1 cellular context compared by ENCODE assay signal in the genomic region with DNA sequence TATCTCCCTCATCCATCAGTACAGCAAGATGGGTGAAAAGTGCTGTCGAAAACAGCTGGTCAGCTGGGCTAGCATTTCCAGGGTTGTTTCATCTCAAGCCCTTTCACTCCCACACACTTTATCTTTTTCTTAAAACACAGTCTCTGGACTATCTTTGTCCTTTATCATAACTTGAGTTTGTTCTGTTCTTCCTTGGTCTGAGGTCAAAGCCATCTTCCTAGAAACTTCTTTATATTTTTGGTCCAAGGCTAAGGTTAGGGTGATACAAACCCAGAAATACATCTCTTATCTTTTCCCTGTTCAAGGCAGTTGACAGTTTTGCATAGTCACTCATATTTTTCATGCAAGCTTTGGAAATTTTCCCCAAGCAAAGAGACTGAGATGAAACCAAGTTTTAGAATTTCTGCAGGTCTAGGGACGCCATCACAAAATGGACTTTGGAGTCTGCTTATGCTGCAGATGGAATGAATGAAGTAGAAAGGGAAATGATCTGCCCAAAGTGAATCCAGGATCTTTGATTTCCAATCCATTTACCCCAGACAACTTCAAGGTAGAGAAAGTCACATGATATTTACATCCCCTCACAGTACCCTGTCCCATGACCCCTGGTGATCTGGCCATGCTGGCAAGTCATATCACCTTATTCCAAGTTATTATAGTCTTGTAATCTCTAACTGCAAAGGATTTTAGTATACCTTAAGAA.
TF ChIP-seq lines count a peak whose summit lies in the region.

No MANE protein-coding gene starts in this region.

TF ChIP-seq in K562, 482 proteins besides CTCF, POLR2A, EP300 and RAD21 (continued from another document and continues in another):
- TF ChIP-seq, protein P1, sequence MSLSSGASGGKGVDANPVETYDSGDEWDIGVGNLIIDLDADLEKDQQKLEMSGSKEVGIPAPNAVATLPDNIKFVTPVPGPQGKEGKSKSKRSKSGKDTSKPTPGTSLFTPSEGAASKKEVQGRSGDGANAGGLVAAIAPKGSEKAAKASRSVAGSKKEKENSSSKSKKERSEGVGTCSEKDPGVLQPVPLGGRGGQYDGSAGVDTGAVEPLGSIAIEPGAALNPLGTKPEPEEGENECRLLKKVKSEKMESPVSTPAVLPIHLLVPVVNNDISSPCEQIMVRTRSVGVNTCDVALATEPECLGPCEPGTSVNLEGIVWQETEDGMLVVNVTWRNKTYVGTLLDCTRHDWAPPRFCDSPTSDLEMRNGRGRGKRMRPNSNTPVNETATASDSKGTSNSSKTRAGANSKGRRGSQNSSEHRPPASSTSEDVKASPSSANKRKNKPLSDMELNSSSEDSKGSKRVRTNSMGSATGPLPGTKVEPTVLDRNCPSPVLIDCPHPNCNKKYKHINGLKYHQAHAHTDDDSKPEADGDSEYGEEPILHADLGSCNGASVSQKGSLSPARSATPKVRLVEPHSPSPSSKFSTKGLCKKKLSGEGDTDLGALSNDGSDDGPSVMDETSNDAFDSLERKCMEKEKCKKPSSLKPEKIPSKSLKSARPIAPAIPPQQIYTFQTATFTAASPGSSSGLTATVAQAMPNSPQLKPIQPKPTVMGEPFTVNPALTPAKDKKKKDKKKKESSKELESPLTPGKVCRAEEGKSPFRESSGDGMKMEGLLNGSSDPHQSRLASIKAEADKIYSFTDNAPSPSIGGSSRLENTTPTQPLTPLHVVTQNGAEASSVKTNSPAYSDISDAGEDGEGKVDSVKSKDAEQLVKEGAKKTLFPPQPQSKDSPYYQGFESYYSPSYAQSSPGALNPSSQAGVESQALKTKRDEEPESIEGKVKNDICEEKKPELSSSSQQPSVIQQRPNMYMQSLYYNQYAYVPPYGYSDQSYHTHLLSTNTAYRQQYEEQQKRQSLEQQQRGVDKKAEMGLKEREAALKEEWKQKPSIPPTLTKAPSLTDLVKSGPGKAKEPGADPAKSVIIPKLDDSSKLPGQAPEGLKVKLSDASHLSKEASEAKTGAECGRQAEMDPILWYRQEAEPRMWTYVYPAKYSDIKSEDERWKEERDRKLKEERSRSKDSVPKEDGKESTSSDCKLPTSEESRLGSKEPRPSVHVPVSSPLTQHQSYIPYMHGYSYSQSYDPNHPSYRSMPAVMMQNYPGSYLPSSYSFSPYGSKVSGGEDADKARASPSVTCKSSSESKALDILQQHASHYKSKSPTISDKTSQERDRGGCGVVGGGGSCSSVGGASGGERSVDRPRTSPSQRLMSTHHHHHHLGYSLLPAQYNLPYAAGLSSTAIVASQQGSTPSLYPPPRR (CRISPR knock-in tag; IDR thresholded peaks at IDR 0.05; ENCODE audit: borderline replicate concordance), result no peak
- TF ChIP-seq RBM15 (IDR thresholded peaks at IDR 0.05; ENCODE audit: insufficient read depth, low read length) (no peak), TAF1 (IDR thresholded peaks at IDR 0.05; ENCODE audit: control insufficient read depth, extremely low read depth, insufficient read depth, low read length, severe bottlenecking) (no peak), SREBF2 (CRISPR knock-in tag; IDR thresholded peaks at IDR 0.05) (no peak), MEF2D (tag; conservative IDR thresholded peaks at IDR 0.05; ENCODE audit: low read depth) (peak; percentile 97), ZNF766 (CRISPR knock-in tag; conservative IDR thresholded peaks at IDR 0.05) (peak; percentile 90), POLR2H (tag; IDR thresholded peaks at IDR 0.05; ENCODE audit: low read depth) (0 out of 2 replicates have a peak, but pooled peaks have one; percentile 13), ZC3H4 (CRISPR knock-in tag; IDR thresholded peaks at IDR 0.05; ENCODE audit: borderline replicate concordance) (no peak), KDM1A (IDR thresholded peaks at IDR 0.05) (peak; percentile 52 to 73; a peak in 3 of 4 replicates), CBX1 (IDR thresholded peaks at IDR 0.05; ENCODE audit: low read depth) (no peak), NCOA6 (IDR thresholded peaks at IDR 0.05) (no peak), MECOM (CRISPR knock-in tag; IDR thresholded peaks at IDR 0.05) (peak; percentile 96), SIRT6 (IDR thresholded peaks at IDR 0.05; ENCODE audit: low read depth, low read length) (no peak), ZNF740 (CRISPR knock-in tag; IDR thresholded peaks at IDR 0.05) (no peak), ZNF740 (tag; IDR thresholded peaks at IDR 0.05) (no peak), PHB (CRISPR knock-in tag; IDR thresholded peaks at IDR 0.05) (no peak), RUNX1 (IDR thresholded peaks at IDR 0.05; ENCODE audit: low read depth) (no peak), ZNF512 (tag; IDR thresholded peaks at IDR 0.05) (no peak), KAT7 (CRISPR knock-in tag; IDR thresholded peaks at IDR 0.05; ENCODE audit: borderline replicate concordance) (no peak), ARNT (IDR thresholded peaks at IDR 0.05) (no peak), XRCC3 (IDR thresholded peaks at IDR 0.05) (no peak), DACH1 (IDR thresholded peaks at IDR 0.05; ENCODE audit: partially characterized antibody) (peak; percentile 89), BRD9 (IDR thresholded peaks at IDR 0.05; ENCODE audit: low read depth, partially characterized antibody) (peak; percentile 9), CEBPG (CRISPR knock-in tag; IDR thresholded peaks at IDR 0.05) (peak; percentile 67), CEBPG (tag; conservative IDR thresholded peaks at IDR 0.05 in 1 of 2, IDR thresholded peaks at IDR 0.05 in 1 of 2) (no peak), FOS (IDR thresholded peaks at IDR 0.05; ENCODE audit: extremely low read depth, insufficient read length) (no peak), ZSCAN29 (IDR thresholded peaks at IDR 0.05) (no peak), ZNF583 (CRISPR knock-in tag; IDR thresholded peaks at IDR 0.05) (no peak), SMARCC2 (IDR thresholded peaks at IDR 0.05; ENCODE audit: low read depth) (0 out of 2 replicates have a peak, but pooled peaks have one; percentile 38), ZNF280B (CRISPR knock-in tag; IDR thresholded peaks at IDR 0.05) (no peak), ZFPM2 (CRISPR knock-in tag; IDR thresholded peaks at IDR 0.05) (no peak), MTA1 (IDR thresholded peaks at IDR 0.05; ENCODE audit: borderline replicate concordance) (peak; percentile 78; the same call in 1 of the 2 replicates), ZNF318 (IDR thresholded peaks at IDR 0.05; ENCODE audit: borderline replicate concordance in 1 of 2, low read depth in 1 of 2) (peak in 1 of 2 experiments; percentile 81; a peak in 2 of 4 replicates), SMARCA5 (IDR thresholded peaks at IDR 0.05) (no peak), ZNF224 (CRISPR knock-in tag; IDR thresholded peaks at IDR 0.05) (no peak), RNF2 (IDR thresholded peaks at IDR 0.05) (no peak), HCFC1 (IDR thresholded peaks at IDR 0.05; ENCODE audit: low read depth, low read length) (no peak), BCOR (IDR thresholded peaks at IDR 0.05) (no peak), CBX5 (IDR thresholded peaks at IDR 0.05; ENCODE audit: borderline replicate concordance, low read depth) (no peak), ARHGAP35 (IDR thresholded peaks at IDR 0.05; ENCODE audit: partially characterized antibody) (no peak), MEIS2 (IDR thresholded peaks at IDR 0.05; ENCODE audit: partially characterized antibody) (peak; percentile 78)
- TF ChIP-seq, protein P2, sequence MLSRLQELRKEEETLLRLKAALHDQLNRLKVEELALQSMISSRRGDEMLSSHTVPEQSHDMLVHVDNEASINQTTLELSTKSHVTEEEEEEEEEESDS (CRISPR knock-in tag; IDR thresholded peaks at IDR 0.05), result no peak
- TF ChIP-seq, protein P3, sequence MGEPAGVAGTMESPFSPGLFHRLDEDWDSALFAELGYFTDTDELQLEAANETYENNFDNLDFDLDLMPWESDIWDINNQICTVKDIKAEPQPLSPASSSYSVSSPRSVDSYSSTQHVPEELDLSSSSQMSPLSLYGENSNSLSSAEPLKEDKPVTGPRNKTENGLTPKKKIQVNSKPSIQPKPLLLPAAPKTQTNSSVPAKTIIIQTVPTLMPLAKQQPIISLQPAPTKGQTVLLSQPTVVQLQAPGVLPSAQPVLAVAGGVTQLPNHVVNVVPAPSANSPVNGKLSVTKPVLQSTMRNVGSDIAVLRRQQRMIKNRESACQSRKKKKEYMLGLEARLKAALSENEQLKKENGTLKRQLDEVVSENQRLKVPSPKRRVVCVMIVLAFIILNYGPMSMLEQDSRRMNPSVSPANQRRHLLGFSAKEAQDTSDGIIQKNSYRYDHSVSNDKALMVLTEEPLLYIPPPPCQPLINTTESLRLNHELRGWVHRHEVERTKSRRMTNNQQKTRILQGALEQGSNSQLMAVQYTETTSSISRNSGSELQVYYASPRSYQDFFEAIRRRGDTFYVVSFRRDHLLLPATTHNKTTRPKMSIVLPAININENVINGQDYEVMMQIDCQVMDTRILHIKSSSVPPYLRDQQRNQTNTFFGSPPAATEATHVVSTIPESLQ (CRISPR knock-in tag; IDR thresholded peaks at IDR 0.05), result no peak
